35 cellular contexts compared by ENCODE assay signal in the genomic region with DNA sequence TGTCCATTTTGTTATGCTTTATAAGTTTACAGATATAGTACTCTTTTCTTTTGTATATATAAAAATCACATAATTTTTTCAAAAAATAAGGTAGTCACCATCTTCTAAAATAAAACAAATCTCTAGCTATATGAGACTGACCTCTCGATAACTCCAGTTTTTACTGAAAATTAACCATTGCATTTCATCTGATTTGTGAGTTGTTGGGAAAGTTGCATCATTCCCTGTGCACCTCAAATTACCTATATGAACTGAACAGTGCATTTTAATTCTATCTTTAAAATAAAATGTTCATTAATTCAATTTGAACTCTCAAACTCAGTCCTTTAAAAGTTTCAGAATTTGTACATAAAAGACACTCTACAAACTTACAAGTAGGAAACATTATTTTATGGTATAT.
"Had no signal": no experiment of that assay in that cellular context is flagged by ENCODE, and none has a peak within 500 bp of the region (broad histone marks: within the 10 kb centered on the region; RNA-seq: fewer than 3 reads in every experiment).

No MANE protein-coding gene starts in this region.

- H3K4me3 ChIP-seq: MG63 had no signal

- DNase-seq: Kasumi-1, MG63, MM.1S, MV-4-11, NCI-H1048, NCI-H1092, NCI-H1092 treated with DMSO at 0.1 percent for 48 hours, NCI-H1105, NCI-H1105 treated with DMSO at 0.1 percent for 48 hours, NCI-H1417, NCI-H1417 treated with DMSO at 0.1 percent for 48 hours, NCI-H1436, NCI-H1436 treated with DMSO at 0.1 percent for 48 hours, NCI-H146, NCI-H1694, NCI-H1694 treated with DMSO at 0.1 percent for 48 hours, NCI-H187, NCI-H187 treated with DMSO at 0.1 percent for 48 hours, NCI-H1930, NCI-H2029, NCI-H2029 treated with DMSO at 0.1 percent for 48 hours, NCI-H2081, NCI-H2081 treated with DMSO at 0.1 percent for 48 hours, NCI-H2107, NCI-H2171, NCI-H2171 treated with DMSO at 0.1 percent for 48 hours, NCI-H2227 treated with DMSO at 0.1 percent for 48 hours, NCI-H345, NCI-H446, NCI-H446 treated with DMSO at 0.1 percent for 48 hours, NCI-H510A, NCI-H510A treated with DMSO at 0.1 percent for 48 hours, NCI-H524, NCI-H524 treated with DMSO at 0.1 percent for 48 hours, NCI-H526 had no signal

- H3K36me3 ChIP-seq: MG63 had no signal

- H3K9me3 ChIP-seq: MG63 had no signal

- H3K27me3 ChIP-seq: MG63 had no signal
